ENCODE assay signal across 13 cellular contexts in genomic region chr12:70246580-70246979, GRCh38. TPM values are rescaled to one million over a fixed set of nuclear protein-coding genes. Genes with fewer than 3 reads are reported as not detected.
DNase-seq lines count a peak whose midpoint lies in the region; ATAC-seq and TF ChIP-seq lines count a peak whose summit lies in the region.
"Had no signal": no experiment of that assay in that cellular context is flagged by ENCODE, and none has a peak within 500 bp of the region (broad histone marks: within the 10 kb centered on the region; RNA-seq: fewer than 3 reads in every experiment).

No MANE protein-coding gene starts in this region.

- peak overlapping the region; percentile 53 for H3K4me3 Mint-ChIP-seq in activated T-cell treated with anti-CD3 and anti-CD28 coated beads, Interleukin-2, amount 50 U/mL, for 24 hours
- no peak overlapping the region for H3K4me3 Mint-ChIP-seq in endothelial cell (ENCODE audit: unreplicated experiment)

- TF ChIP-seq CTCF in OCI-LY1 (IDR thresholded peaks at IDR 0.05; ENCODE audit: low read length) (no peak), fibroblast of mammary gland (conservative IDR thresholded peaks at IDR 0.05; ENCODE audit: control insufficient read depth, insufficient read depth, low read depth, low read length) (no peak), endothelial cell (IDR thresholded peaks at IDR 0.05; ENCODE audit: unreplicated experiment) (no peak), psoas muscle (IDR thresholded peaks at IDR 0.05) (no peak)

- no peak for DNase-seq in activated T-cell treated with anti-CD3 and anti-CD28 coated beads, Interleukin-2, amount 50 U/mL, for 24 hours
- DNase-seq in activated T-cell treated with anti-CD3 and anti-CD28 coated beads, Interleukin-2, amount 50 U/mL, for 1 hour, result no peak
- DNase-seq in fibroblast of mammary gland (ENCODE audit: low read depth), result peak; percentile 31
- DNase-seq in endothelial cell (ENCODE audit: low spot score), result no peak
- DNase-seq in psoas muscle, result no peak
- DNase-seq: head of caudate nucleus, NCI-H226 had no signal

- H3K4me2 ChIP-seq in OCI-LY1 (ENCODE audit: low read length) (peak overlapping the region; percentile 83), skeletal muscle satellite cell (ENCODE audit: low read length) (peak overlapping the region; percentile 49)

- H3K4me1 Mint-ChIP-seq in activated T-cell treated with anti-CD3 and anti-CD28 coated beads, Interleukin-2, amount 50 U/mL, for 24 hours (ENCODE audit: low read depth), result peaks cover 78% of the 10 kb centered on the region
- peaks cover 57% of the 10 kb centered on the region for H3K4me1 Mint-ChIP-seq in endothelial cell (ENCODE audit: unreplicated experiment)

- ATAC-seq in GM18873 (IDR thresholded peaks at IDR 0.05; ENCODE audit: low FRiP score, unreplicated experiment), result no peak
- no peak for ATAC-seq in psoas muscle
- ATAC-seq: activated CD4-positive, CD25-positive, alpha-beta regulatory T cell treated with anti-CD3 and anti-CD28 coated beads, Interleukin-2, amount 50 U/mL, for 24 hours; Right ventricle myocardium inferior had no signal

- H3K9me3 ChIP-seq in OCI-LY1 (ENCODE audit: low read length), result 0 out of 2 replicates have a peak, but pooled peaks cover 3% of the 10 kb centered on the region
- H3K9me3 ChIP-seq in skeletal muscle satellite cell (replicated peaks; ENCODE audit: low read length), result no peaks in the 10 kb centered on the region
- H3K9me3 ChIP-seq in psoas muscle, result no peaks in the 10 kb centered on the region

- no peaks in the 10 kb centered on the region for H3F3A ChIP-seq in OCI-LY1 (ENCODE audit: insufficient read depth, low read length)

- H3K4me1 ChIP-seq in OCI-LY1 (ENCODE audit: insufficient read depth, low read length, severe bottlenecking), result peaks cover 69% of the 10 kb centered on the region
- peaks cover 37% of the 10 kb centered on the region for H3K4me1 ChIP-seq in skeletal muscle satellite cell (ENCODE audit: control insufficient read depth, insufficient read depth, low read length)
- peaks cover 76% of the 10 kb centered on the region for H3K4me1 ChIP-seq in psoas muscle

- no peaks in the 10 kb centered on the region for H4K20me1 ChIP-seq in OCI-LY1 (ENCODE audit: insufficient read depth, low read length)

- H3K27me3 ChIP-seq in OCI-LY1 (ENCODE audit: insufficient read depth, low read length) (no peaks in the 10 kb centered on the region), skeletal muscle satellite cell (ENCODE audit: control insufficient read depth, insufficient read depth, low read length) (no peaks in the 10 kb centered on the region), psoas muscle (ENCODE audit: insufficient read depth in 3 of 3, low read length in 2 of 3) (no peaks in the 10 kb centered on the region)

- H3K27ac Mint-ChIP-seq in activated T-cell treated with anti-CD3 and anti-CD28 coated beads, Interleukin-2, amount 50 U/mL, for 24 hours, result peak overlapping the region; percentile 77
- no peak overlapping the region for H3K27ac Mint-ChIP-seq in endothelial cell (ENCODE audit: unreplicated experiment)

- H3K36me3 Mint-ChIP-seq in activated T-cell treated with anti-CD3 and anti-CD28 coated beads, Interleukin-2, amount 50 U/mL, for 24 hours (ENCODE audit: low read depth), result peaks cover 80% of the 10 kb centered on the region
- peaks cover 20% of the 10 kb centered on the region for H3K36me3 Mint-ChIP-seq in endothelial cell (ENCODE audit: low read depth, unreplicated experiment)

- H2AFZ ChIP-seq in OCI-LY1 (ENCODE audit: low read length), result no peak overlapping the region

- H3K27me3 Mint-ChIP-seq in activated T-cell treated with anti-CD3 and anti-CD28 coated beads, Interleukin-2, amount 50 U/mL, for 24 hours, result no peaks in the 10 kb centered on the region
- peaks cover 15% of the 10 kb centered on the region for H3K27me3 Mint-ChIP-seq in endothelial cell (ENCODE audit: unreplicated experiment)

- peaks cover 91% of the 10 kb centered on the region for H3K79me2 ChIP-seq in OCI-LY1 (ENCODE audit: insufficient read depth, low read length)

- H3K4me3 ChIP-seq in OCI-LY1 (ENCODE audit: low read depth, low read length, poor library complexity, severe bottlenecking) (peak overlapping the region; percentile 94), fibroblast of mammary gland (ENCODE audit: control insufficient read depth, low read depth, low read length) (no peak overlapping the region), skeletal muscle satellite cell (ENCODE audit: low read length) (peak overlapping the region; percentile 31), psoas muscle (no peak overlapping the region)

- H3K27ac ChIP-seq in OCI-LY1 (ENCODE audit: low read depth, low read length, poor library complexity, severe bottlenecking), result peak overlapping the region; percentile 3
- H3K27ac ChIP-seq in psoas muscle, result no peak overlapping the region

- intact Hi-C loops in psoas muscle (cut with DNase I), result no loop called here

- H3K36me3 ChIP-seq in OCI-LY1 (ENCODE audit: insufficient read depth, low read length), result peaks cover 66% of the 10 kb centered on the region
- H3K36me3 ChIP-seq in skeletal muscle satellite cell (ENCODE audit: insufficient read depth, low read length), result peaks cover 7% of the 10 kb centered on the region
- H3K36me3 ChIP-seq in psoas muscle (ENCODE audit: insufficient read depth in 1 of 2, low read depth in 1 of 2), result peaks cover 0 to 4% of the 10 kb centered on the region in 2 donors

- no peaks in the 10 kb centered on the region for H3K9me3 Mint-ChIP-seq in activated T-cell treated with anti-CD3 and anti-CD28 coated beads, Interleukin-2, amount 50 U/mL, for 24 hours
- H3K9me3 Mint-ChIP-seq in endothelial cell (ENCODE audit: unreplicated experiment), result no peaks in the 10 kb centered on the region
- H3K9me3 Mint-ChIP-seq: activated naive CD4-positive, alpha-beta T cell treated with anti-CD3 and anti-CD28 coated beads, Interleukin-2, amount 50 U/mL, for 72 hours had no signal

- no peaks in the 10 kb centered on the region for H3K9me2 ChIP-seq in OCI-LY1 (ENCODE audit: low read depth, low read length)

- H3K9ac ChIP-seq in OCI-LY1 (ENCODE audit: low read length) (no peak overlapping the region; the same call in 1 of the 2 replicates), skeletal muscle satellite cell (ENCODE audit: low read depth, low read length) (no peak overlapping the region)

RNA-seq across cellular contexts. Expression of gene CNOT2, which starts 3.3 kb away (rescaled TPM):
- 97.4 and 98.4 TPM in 2 replicates for total RNA-seq in skeletal muscle satellite cell (2012; rRNA removed)
- total RNA-seq in endothelial cell (ENCODE audit: unreplicated experiment) (136 TPM), psoas muscle (10 to 100 TPM; 28.5 to 46.3 (median 38.1) TPM)
- polyA plus RNA-seq in psoas muscle, result 10 to 100 TPM; 28.9 to 43.0 (median 32.9) TPM

Comparison
In these comparisons a context has a peak if more than half of its experiments do, and no peak if none do; other contexts are left out.
1. H3K4me3 ChIP-seq: peak in OCI-LY1 (single experiment) and skeletal muscle satellite cell (single experiment); none in fibroblast of mammary gland (single experiment) and psoas muscle (single experiment).